ENCODE assay signal across 32 cellular contexts in genomic region chr5:66727630-66728029, GRCh38.
"Had no signal": no experiment of that assay in that cellular context is flagged by ENCODE, and none has a peak within 500 bp of the region (broad histone marks: within the 10 kb centered on the region; RNA-seq: fewer than 3 reads in every experiment).

No MANE protein-coding gene starts in this region.

- DNase-seq: Karpas-422, KBM-7, MM.1S, MV-4-11, NCI-H1092, NCI-H1105, NCI-H1417 treated with DMSO at 0.1 percent for 48 hours, NCI-H1436 treated with DMSO at 0.1 percent for 48 hours, NCI-H1694 treated with DMSO at 0.1 percent for 48 hours, NCI-H187 treated with DMSO at 0.1 percent for 48 hours, NCI-H2029, NCI-H2081, NCI-H2171 treated with DMSO at 0.1 percent for 48 hours, NCI-H226, NCI-H446 treated with DMSO at 0.1 percent for 48 hours, NCI-H510A, NCI-H524, NCI-H526, NCI-H69, NCI-H748 treated with DMSO at 0.1 percent for 48 hours, NCI-H82, PC-9, SHP77, SIG-M5, SJCRH30 had no signal

- H2AFZ ChIP-seq: PC-9 had no signal

- H3K4me1 ChIP-seq: SJCRH30 had no signal

- H3K27me3 ChIP-seq: SJCRH30 had no signal

- H3K4me3 ChIP-seq: PC-9, SJCRH30, SK-N-MC had no signal

- ATAC-seq: Panc1, Right ventricle myocardium inferior, SK-N-SH treated with all-trans-retinoic acid at 6 μM for 48 hours had no signal

- H3K4me2 ChIP-seq: KMS-11, PC-9 had no signal

- H3K36me3 ChIP-seq: SJCRH30 had no signal

- H3K27ac ChIP-seq: KMS-11, PC-9, RWPE1, SJCRH30, SK-N-MC had no signal

- FAIRE-seq: RCC 7860 had no signal

- H3K9me3 ChIP-seq: SJCRH30 had no signal

- H3K9ac ChIP-seq: KMS-11 had no signal
